8 cellular contexts compared by ENCODE assay signal in the genomic region with DNA sequence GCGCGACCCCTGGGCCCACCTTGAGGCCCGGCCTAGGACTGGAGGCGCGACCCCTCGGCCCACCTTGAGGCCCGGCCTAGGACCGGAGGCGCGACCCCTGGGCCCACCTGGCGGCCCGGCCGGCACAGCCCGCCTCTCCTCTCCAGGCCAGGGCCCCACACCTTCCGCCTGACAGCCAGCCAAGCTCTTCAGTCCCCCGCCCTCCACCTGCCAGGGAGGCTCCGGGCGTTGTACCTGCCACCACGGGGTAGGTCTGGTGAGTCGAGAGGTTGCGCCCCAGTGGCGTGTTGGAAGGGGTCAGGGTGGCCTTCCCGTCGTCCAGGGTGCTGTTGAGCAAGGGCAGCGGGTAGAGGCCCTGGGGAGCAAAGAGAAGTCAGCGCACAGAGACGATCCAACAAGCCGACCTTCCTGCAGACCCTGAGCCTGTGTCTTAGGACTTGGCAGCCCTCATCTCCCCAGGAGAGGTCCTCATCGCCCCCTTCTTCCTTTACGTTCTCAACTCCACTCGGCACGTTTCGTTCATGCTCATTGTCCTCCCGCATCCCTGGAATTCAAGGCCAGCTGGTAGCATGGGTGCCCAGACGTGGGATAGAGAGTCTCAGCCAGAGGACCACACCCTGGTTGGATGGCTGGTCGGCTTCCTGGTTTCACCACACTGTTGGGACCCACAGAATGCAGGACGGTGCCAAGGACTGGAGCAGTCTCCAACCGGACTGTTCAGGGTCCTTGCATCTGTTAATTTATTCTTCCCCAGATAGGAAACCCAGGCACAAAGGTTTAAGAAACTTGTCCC. TPM values are rescaled to one million over a fixed set of nuclear protein-coding genes. Genes with fewer than 3 reads are reported as not detected.
DNase-seq lines count a peak whose midpoint lies in the region; ATAC-seq and TF ChIP-seq lines count a peak whose summit lies in the region.

No MANE protein-coding gene starts in this region.

- peaks cover 71 to 94% of the 10 kb centered on the region in 2 donors for H3K36me3 ChIP-seq in thyroid gland
- H3K36me3 ChIP-seq in BE2C: no peaks in the 10 kb centered on the region

- POLR2A ChIA-PET in activated CD8-positive, alpha-beta T cell treated with anti-CD3 and anti-CD28 coated beads, Interleukin-2, amount 10 ng/mL, durations not matched to agents 7 days and 5 days (lab: Charles Lee): no interaction called here

- H3K9me3 Mint-ChIP-seq in activated naive CD4-positive, alpha-beta T cell treated with anti-CD3 and anti-CD28 coated beads, Interleukin-2, amount 10 ng/mL, durations not matched to agents 7 days and 5 days: no peaks in the 10 kb centered on the region
- H3K9me3 Mint-ChIP-seq in activated CD8-positive, alpha-beta T cell treated with anti-CD3 and anti-CD28 coated beads, Interleukin-2, amount 10 ng/mL, durations not matched to agents 7 days and 5 days (ENCODE audit: insufficient read depth): no peaks in the 10 kb centered on the region

- H3K27me3 ChIP-seq in thyroid gland (no peaks in the 10 kb centered on the region), BE2C (no peaks in the 10 kb centered on the region)

- intact Hi-C loops in thyroid gland (cut with DNase I): no loop called here

- CTCF ChIA-PET in activated naive CD4-positive, alpha-beta T cell treated with anti-CD3 and anti-CD28 coated beads, Interleukin-2, amount 10 ng/mL, durations not matched to agents 7 days and 5 days (lab: Charles Lee): interaction anchor here (2.5 kb wide), 1 partner anchor 100 kb away, joined by 10 read pairs; no protein-coding TSS in a partner anchor
- CTCF ChIA-PET in activated CD8-positive, alpha-beta T cell treated with anti-CD3 and anti-CD28 coated beads, Interleukin-2, amount 10 ng/mL, durations not matched to agents 7 days and 5 days (lab: Charles Lee): interaction anchor here (1.4 to 4.6 kb wide), 3 partner anchors 12 to 154 kb away, joined by 4 to 28 read pairs (median 4); no protein-coding TSS in a partner anchor

- H3K4me1 Mint-ChIP-seq in activated naive CD4-positive, alpha-beta T cell treated with anti-CD3 and anti-CD28 coated beads, Interleukin-2, amount 10 ng/mL, durations not matched to agents 7 days and 5 days: peaks cover 32% of the 10 kb centered on the region
- H3K4me1 Mint-ChIP-seq in activated CD8-positive, alpha-beta T cell treated with anti-CD3 and anti-CD28 coated beads, Interleukin-2, amount 10 ng/mL, durations not matched to agents 7 days and 5 days (ENCODE audit: low read depth): peaks cover 21% of the 10 kb centered on the region

- peaks cover 25% of the 10 kb centered on the region for H3K27me3 Mint-ChIP-seq in activated naive CD4-positive, alpha-beta T cell treated with anti-CD3 and anti-CD28 coated beads, Interleukin-2, amount 10 ng/mL, durations not matched to agents 7 days and 5 days
- H3K27me3 Mint-ChIP-seq in activated CD8-positive, alpha-beta T cell treated with anti-CD3 and anti-CD28 coated beads, Interleukin-2, amount 10 ng/mL, durations not matched to agents 7 days and 5 days (ENCODE audit: low read depth): peaks cover 2% of the 10 kb centered on the region

- H3K27ac Mint-ChIP-seq in activated naive CD4-positive, alpha-beta T cell treated with anti-CD3 and anti-CD28 coated beads, Interleukin-2, amount 10 ng/mL, durations not matched to agents 7 days and 5 days: peak overlapping the region; percentile 58
- no peak overlapping the region for H3K27ac Mint-ChIP-seq in activated CD8-positive, alpha-beta T cell treated with anti-CD3 and anti-CD28 coated beads, Interleukin-2, amount 10 ng/mL, durations not matched to agents 7 days and 5 days

- DNase-seq in activated naive CD4-positive, alpha-beta T cell treated with anti-CD3 and anti-CD28 coated beads, Interleukin-2, amount 10 ng/mL, durations not matched to agents 7 days and 5 days: no peak
- no peak for DNase-seq in activated naive CD4-positive, alpha-beta T cell treated with anti-CD3 and anti-CD28 coated beads, Interleukin-2, amount 50 U/mL, for 16 hours
- DNase-seq in activated CD8-positive, alpha-beta T cell treated with anti-CD3 and anti-CD28 coated beads, Interleukin-2, amount 10 ng/mL, durations not matched to agents 7 days and 5 days: no peak
- no peak for DNase-seq in left lobe of liver (ENCODE audit: low spot score)
- peak; percentile 52 to 64 for DNase-seq in thyroid gland
- no peak for DNase-seq in superior temporal gyrus (ENCODE audit: extremely low spot score)
- DNase-seq in BE2C: no peak

- peak in 1 of 2 donors; percentile 52 for TF ChIP-seq POLR2A in thyroid gland (IDR thresholded peaks at IDR 0.05)

- peaks cover 22% of the 10 kb centered on the region for H3K36me3 Mint-ChIP-seq in activated naive CD4-positive, alpha-beta T cell treated with anti-CD3 and anti-CD28 coated beads, Interleukin-2, amount 10 ng/mL, durations not matched to agents 7 days and 5 days
- H3K36me3 Mint-ChIP-seq in activated CD8-positive, alpha-beta T cell treated with anti-CD3 and anti-CD28 coated beads, Interleukin-2, amount 10 ng/mL, durations not matched to agents 7 days and 5 days (ENCODE audit: low read depth): no peaks in the 10 kb centered on the region

- H3K9me3 ChIP-seq in thyroid gland (no peaks in the 10 kb centered on the region), BE2C (no peaks in the 10 kb centered on the region)

- H3K4me1 ChIP-seq in thyroid gland (peaks cover 27 to 40% of the 10 kb centered on the region in 2 donors), BE2C (no peaks in the 10 kb centered on the region)

- peak overlapping the region in 2 of 3 donors; percentile 32 to 83 for H3K27ac ChIP-seq in thyroid gland

- H3K4me3 ChIP-seq in thyroid gland (replicated peaks in 1 of 3): no peak overlapping the region
- H3K4me3 ChIP-seq in BE2C (ENCODE audit: low read depth, low read length): no peak overlapping the region

- no peak for ATAC-seq in activated CD8-positive, alpha-beta T cell treated with anti-CD3 and anti-CD28 coated beads, Interleukin-2, amount 10 ng/mL, durations not matched to agents 7 days and 5 days
- ATAC-seq in left lobe of liver (peak; percentile 24), HG03520 (IDR thresholded peaks at IDR 0.05; ENCODE audit: unreplicated experiment) (no peak)

- H3K4me3 Mint-ChIP-seq in activated naive CD4-positive, alpha-beta T cell treated with anti-CD3 and anti-CD28 coated beads, Interleukin-2, amount 10 ng/mL, durations not matched to agents 7 days and 5 days: peak overlapping the region; percentile 74
- peak overlapping the region; percentile 51 for H3K4me3 Mint-ChIP-seq in activated CD8-positive, alpha-beta T cell treated with anti-CD3 and anti-CD28 coated beads, Interleukin-2, amount 10 ng/mL, durations not matched to agents 7 days and 5 days

- 78 to 80% methylated on average over 18 to 32 of the region's 38 CpGs for WGBS in thyroid gland, 2 donors

- TF ChIP-seq CTCF in thyroid gland (IDR thresholded peaks at IDR 0.05): no peak
- TF ChIP-seq CTCF in BE2C (IDR thresholded peaks at IDR 0.05; ENCODE audit: low read depth, low read length): no peak

RNA-seq across cellular contexts. Expression of a gene that starts 42.2 kb away (rescaled TPM):
- total RNA-seq in activated CD8-positive, alpha-beta T cell treated with anti-CD3 and anti-CD28 coated beads, Interleukin-2, amount 10 ng/mL, durations not matched to agents 7 days and 5 days: under 1 TPM; 0.21 to 0.55 TPM
- total RNA-seq in left lobe of liver (0.65 TPM), thyroid gland (1,000 to 10,000 TPM; 1,318 to 2,156 (median 1,767) TPM)
- polyA plus RNA-seq in BE2C (2012; ENCODE audit: insufficient read depth, insufficient read length, low read depth): not detected

Comparison
In these comparisons a context has a peak if more than half of its experiments do, and no peak if none do; other contexts are left out.
1. DNase-seq: peak in thyroid gland (2 of 2); none in activated naive CD4-positive, alpha-beta T cell treated with anti-CD3 and anti-CD28 coated beads, Interleukin-2, amount 10 ng/mL, durations not matched to agents 7 days and 5 days (single experiment), activated naive CD4-positive, alpha-beta T cell treated with anti-CD3 and anti-CD28 coated beads, Interleukin-2, amount 50 U/mL, for 16 hours (single experiment), activated CD8-positive, alpha-beta T cell treated with anti-CD3 and anti-CD28 coated beads, Interleukin-2, amount 10 ng/mL, durations not matched to agents 7 days and 5 days (single experiment), left lobe of liver (single experiment), superior temporal gyrus (single experiment) and BE2C (single experiment).
2. RNA of a gene that starts 42.2 kb away (total RNA-seq): 1,318 to 2,156 TPM in thyroid gland; 0.65 TPM in left lobe of liver (single experiment) and 0.21 to 0.55 TPM in activated CD8-positive, alpha-beta T cell treated with anti-CD3 and anti-CD28 coated beads, Interleukin-2, amount 10 ng/mL, durations not matched to agents 7 days and 5 days; every median in the first group is over 100 times any median in the second.